Comparison of ENCODE assay signal across 17 cellular contexts in the genomic region with DNA sequence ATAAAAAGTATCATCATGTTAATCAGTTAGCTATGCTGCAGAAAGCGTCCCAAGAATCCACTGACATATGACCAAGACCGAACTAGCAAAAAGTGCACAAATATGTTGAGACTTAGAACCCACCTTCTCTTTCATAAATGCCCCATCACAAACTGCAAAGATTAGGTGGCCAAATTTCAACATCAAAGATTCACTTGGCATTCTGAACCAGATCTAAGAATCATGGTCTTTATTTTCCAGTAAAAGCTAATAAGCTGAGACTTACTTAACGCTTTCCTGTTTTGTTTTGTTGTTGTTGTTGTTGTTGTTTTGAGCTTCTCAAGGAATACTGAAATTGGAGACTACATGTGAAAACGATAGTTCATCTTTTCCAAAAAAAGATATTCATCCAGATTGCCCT.
DNase-seq lines count a peak whose midpoint lies in the region; TF ChIP-seq lines count a peak whose summit lies in the region.
"Had no signal": no experiment of that assay in that cellular context is flagged by ENCODE, and none has a peak within 500 bp of the region (broad histone marks: within the 10 kb centered on the region; RNA-seq: fewer than 3 reads in every experiment).

No MANE protein-coding gene starts in this region.

- peak overlapping the region; percentile 24 for H3K4me3 ChIP-seq in GM23248
- no peak overlapping the region for H3K4me3 ChIP-seq in muscle layer of duodenum (ENCODE audit: low read depth in 1 of 2, low read length in 2 of 2)
- H3K4me3 ChIP-seq: SJSA1 had no signal

- 10 to 12% methylated on average over 4 of the region's 4 CpGs for WGBS in GM23248 (ENCODE audit: low coverage in 1 of 2, low lambda C conversion rate in 2 of 2, missing lambda C conversion rate in 2 of 2), 2 experiments

- 0 out of 2 replicates have a peak overlapping the region, but pooled peaks have one; percentile 10 for H3K9ac ChIP-seq in GM23248

- no peaks in the 10 kb centered on the region for H3K36me3 Mint-ChIP-seq in Calu3 (ENCODE audit: insufficient read depth, unreplicated experiment)

- no peak overlapping the region for H3K27ac Mint-ChIP-seq in Calu3 (ENCODE audit: unreplicated experiment)

- BruUV-seq in Calu3 (replicated peaks; lab: Mats Ljungman, UMichigan) = no TSS peak

- H2AFZ ChIP-seq in GM23248 = peak overlapping the region; percentile 82

- H3K9me3 Mint-ChIP-seq in Calu3 (ENCODE audit: low read depth, unreplicated experiment) = no peaks in the 10 kb centered on the region
- H3K9me3 Mint-ChIP-seq: IgD-negative memory B cell had no signal

- H3K27me3 Mint-ChIP-seq in Calu3 (ENCODE audit: unreplicated experiment) = no peaks in the 10 kb centered on the region
- H3K27me3 Mint-ChIP-seq: IgD-negative memory B cell had no signal

- H3K9me3 ChIP-seq in GM23248 (ENCODE audit: low read depth) (no peaks in the 10 kb centered on the region), muscle layer of duodenum (ENCODE audit: control insufficient read depth in 1 of 2, low read length in 2 of 2) (no peaks in the 10 kb centered on the region)
- H3K9me3 ChIP-seq: Caco-2, SJSA1 had no signal

- no peaks in the 10 kb centered on the region for H3K9me2 ChIP-seq in GM23248 (ENCODE audit: insufficient read depth)

- H3K27ac ChIP-seq in GM23248 = peak overlapping the region; percentile 10; the same call in 1 of the 2 replicates
- peak overlapping the region; percentile 69 for H3K27ac ChIP-seq in caudate nucleus (ENCODE audit: low read depth, low read length)
- H3K27ac ChIP-seq in muscle layer of duodenum (ENCODE audit: low read length) = peak overlapping the region; percentile 0
- H3K27ac ChIP-seq in temporal lobe (ENCODE audit: low read depth, low read length) = peak overlapping the region; percentile 74
- H3K27ac ChIP-seq: HL-60, RWPE1, SJSA1 had no signal

- in situ Hi-C loops in GM23248 (cut with MboI) = loop anchor here (10.0 kb wide), 1 partner anchor 250 kb away; no protein-coding TSS in a partner anchor

- no peak for TF ChIP-seq CTCF in Calu3 (IDR thresholded peaks at IDR 0.05; ENCODE audit: unreplicated experiment)

- H4K20me1 ChIP-seq in GM23248 (ENCODE audit: insufficient read depth) = no peaks in the 10 kb centered on the region

- H3K4me2 ChIP-seq in GM23248 (ENCODE audit: unreplicated experiment) = peak overlapping the region; percentile 61

- no peaks in the 10 kb centered on the region for H3K4me1 Mint-ChIP-seq in Calu3 (ENCODE audit: low read depth, unreplicated experiment)

- no peaks in the 10 kb centered on the region for H3F3A ChIP-seq in GM23248 (ENCODE audit: insufficient read depth)

- intact Hi-C loops in Calu3 (cut with micrococcal nuclease; ENCODE audit: unreplicated experiment) = no loop called here

- DNase-seq in GM23248 (peak; percentile 35), caudate nucleus (lab: John Stamatoyannopoulos, UW) (no peak), hippocampal formation (lab: John Stamatoyannopoulos, UW) (no peak), Calu3 (no peak)
- DNase-seq in activated CD4-positive, CD25-positive, alpha-beta regulatory T cell treated with anti-CD3 and anti-CD28 coated beads, Interleukin-2, amount 50 U/mL, for 72 hours = no peak
- DNase-seq: Caco-2; DMS79; NCI-H1105 treated with DMSO at 0.1 percent for 48 hours; NCI-H1694 treated with DMSO at 0.1 percent for 48 hours; NCI-H345; NK-92 treated with Interleukin-12 subunit alpha and Interleukin-12 subunit beta, amount 100 ng/mL, for 24 hours had no signal

- H3K4me1 ChIP-seq in GM23248 (ENCODE audit: insufficient read depth) (peaks cover 15% of the 10 kb centered on the region), muscle layer of duodenum (ENCODE audit: control insufficient read depth in 1 of 2, insufficient read depth in 2 of 2, low read length in 2 of 2) (peaks cover 0 to 19% of the 10 kb centered on the region in 2 donors)
- H3K4me1 ChIP-seq: Caco-2, SJSA1 had no signal

- H3K79me2 ChIP-seq in GM23248 (ENCODE audit: insufficient read depth) = no peaks in the 10 kb centered on the region

- CTCF ChIA-PET in Calu3 (lab: Charles Lee) = no interaction called here

- no peak overlapping the region for H3K4me3 Mint-ChIP-seq in Calu3 (ENCODE audit: low read depth, unreplicated experiment)
- H3K4me3 Mint-ChIP-seq: IgD-negative memory B cell had no signal

- no peaks in the 10 kb centered on the region for H3K27me3 ChIP-seq in GM23248 (replicated peaks; ENCODE audit: insufficient read depth)
- no peaks in the 10 kb centered on the region for H3K27me3 ChIP-seq in muscle layer of duodenum (ENCODE audit: low read depth, low read length)
- H3K27me3 ChIP-seq: SJSA1 had no signal

- no peaks in the 10 kb centered on the region for H3K36me3 ChIP-seq in GM23248 (ENCODE audit: low read depth)
- no peaks in the 10 kb centered on the region for H3K36me3 ChIP-seq in muscle layer of duodenum (ENCODE audit: control insufficient read depth in 1 of 2, insufficient read depth in 2 of 2, low read length in 2 of 2)
- H3K36me3 ChIP-seq: SJSA1 had no signal

Comparison
In these comparisons a context has a peak if more than half of its experiments do, and no peak if none do; other contexts are left out.
1. H3K27ac ChIP-seq: peak in every context shown above with its lines; median percentile 74 in temporal lobe; 69 in caudate nucleus; 10 in GM23248; 0 in muscle layer of duodenum.